ENCODE assay signal across 15 cellular contexts in genomic region chr5:102114525-102115069, GRCh38.
A peak's percentile ranks its signal among the peaks of the same experiment; 100 is the strongest.
DNase-seq lines count a peak whose midpoint lies in the region; ATAC-seq and TF ChIP-seq lines count a peak whose summit lies in the region.
"Had no signal": no experiment of that assay in that cellular context is flagged by ENCODE, and none has a peak within 500 bp of the region (broad histone marks: within the 10 kb centered on the region; RNA-seq: fewer than 3 reads in every experiment).

No MANE protein-coding gene starts in this region.

- peaks cover 2% of the 10 kb centered on the region for H3K27me3 Mint-ChIP-seq in chondrocyte (ENCODE audit: low read depth)
- H3K27me3 Mint-ChIP-seq: CD4-positive, alpha-beta memory T cell had no signal

- peaks cover 3% of the 10 kb centered on the region for H3K9me3 Mint-ChIP-seq in chondrocyte (ENCODE audit: low read depth)

- no peak overlapping the region for H3K4me3 Mint-ChIP-seq in chondrocyte (ENCODE audit: unreplicated experiment)
- H3K4me3 Mint-ChIP-seq: CD14-positive monocyte; CD4-positive, alpha-beta memory T cell had no signal

- no peak overlapping the region for H3K27ac Mint-ChIP-seq in chondrocyte (ENCODE audit: unreplicated experiment)
- H3K27ac Mint-ChIP-seq: CD14-positive monocyte; CD4-positive, alpha-beta memory T cell had no signal

- ATAC-seq in GM21825 (IDR thresholded peaks at IDR 0.05; ENCODE audit: unreplicated experiment): no peak

- peak; percentile 2 for DNase-seq in ELF-1 (ENCODE audit: low read depth, low spot score)
- DNase-seq in NCI-H146 treated with DMSO at 0.1 percent for 48 hours (lab: John Stamatoyannopoulos, UW; ENCODE audit: unreplicated experiment): peak; percentile 0
- peak; percentile 56 for DNase-seq in chondrocyte (ENCODE audit: low spot score)
- DNase-seq in iPS-NIHi11 (ENCODE audit: low spot score): peak; percentile 8
- no peak for DNase-seq in NCI-H187 treated with DMSO at 0.1 percent for 48 hours (lab: John Stamatoyannopoulos, UW)
- DNase-seq in stimulated activated CD8-positive, alpha-beta memory T cell treated with anti-CD3 and anti-CD28 coated beads, Interleukin-4, amount 100 ng/mL, for 48 hours: no peak
- DNase-seq: 8988T; CD4-positive, alpha-beta memory T cell; DMS153; DMS79; GF-D8; HCEC 1CT; IMR-90 had no signal

- H3K4me1 Mint-ChIP-seq in chondrocyte (ENCODE audit: low read depth): no peaks in the 10 kb centered on the region
- H3K4me1 Mint-ChIP-seq: CD14-positive monocyte; CD4-positive, alpha-beta memory T cell had no signal

- TF ChIP-seq CTCF in chondrocyte (IDR thresholded peaks at IDR 0.05): no peak

- H3K36me3 Mint-ChIP-seq in chondrocyte (ENCODE audit: low read depth): no peaks in the 10 kb centered on the region
- H3K36me3 Mint-ChIP-seq: CD14-positive monocyte; CD4-positive, alpha-beta memory T cell had no signal

Comparison
In these comparisons a context has a peak if more than half of its experiments do, and no peak if none do; other contexts are left out.
1. DNase-seq: peak in ELF-1 (single experiment), NCI-H146 treated with DMSO at 0.1 percent for 48 hours (single experiment), chondrocyte (single experiment) and iPS-NIHi11 (single experiment); none in NCI-H187 treated with DMSO at 0.1 percent for 48 hours (single experiment) and stimulated activated CD8-positive, alpha-beta memory T cell treated with anti-CD3 and anti-CD28 coated beads, Interleukin-4, amount 100 ng/mL, for 48 hours (single experiment).